19 cellular contexts compared by ENCODE assay signal in genomic region chr4:119070301-119070700, GRCh38.
DNase-seq lines count a peak whose midpoint lies in the region; ATAC-seq and TF ChIP-seq lines count a peak whose summit lies in the region.
"Had no signal": no experiment of that assay in that cellular context is flagged by ENCODE, and none has a peak within 500 bp of the region (broad histone marks: within the 10 kb centered on the region; RNA-seq: fewer than 3 reads in every experiment).

No MANE protein-coding gene starts in this region.

- H3K9me3 ChIP-seq in breast epithelium (no peaks in the 10 kb centered on the region), RWPE2 (ENCODE audit: severe bottlenecking) (no peaks in the 10 kb centered on the region), HAP-1 (peaks cover 3% of the 10 kb centered on the region; the same call in 1 of the 2 replicates)
- H3K9me3 ChIP-seq: BLaER1 had no signal

- CTCF ChIA-PET in MCF 10A (lab: Yijun Ruan, JAX), result interaction anchor here (0.8 to 1.3 kb wide), 2 partner anchors 17 to 142 kb away, joined by 4 to 8 read pairs; partner anchors contain the start of gene USP53
- CTCF ChIA-PET in activated naive CD4-positive, alpha-beta T cell treated with anti-CD3 and anti-CD28 coated beads for 36 hours (lab: Charles Lee), result no interaction called here

- TF ChIP-seq CTCF in MCF 10A (IDR thresholded peaks at IDR 0.05; ENCODE audit: unreplicated experiment), result no peak
- no peak for TF ChIP-seq CTCF in breast epithelium (IDR thresholded peaks at IDR 0.05)
- no peak for TF ChIP-seq CTCF in RWPE2 (IDR thresholded peaks at IDR 0.05; ENCODE audit: poor library complexity, severe bottlenecking)
- no peak for TF ChIP-seq CTCF in foreskin keratinocyte (conservative IDR thresholded peaks at IDR 0.05)

- H3K36me3 ChIP-seq in breast epithelium, result no peaks in the 10 kb centered on the region
- no peaks in the 10 kb centered on the region for H3K36me3 ChIP-seq in RWPE2 (ENCODE audit: low read depth)
- no peaks in the 10 kb centered on the region for H3K36me3 ChIP-seq in HAP-1 (replicated peaks)
- H3K36me3 ChIP-seq: BLaER1 had no signal

- no peaks in the 10 kb centered on the region for H3K4me1 ChIP-seq in breast epithelium
- H3K4me1 ChIP-seq in RWPE2 (ENCODE audit: insufficient read depth, poor library complexity, severe bottlenecking), result peaks cover 31% of the 10 kb centered on the region
- H3K4me1 ChIP-seq in foreskin keratinocyte, result peaks cover 30% of the 10 kb centered on the region
- peaks cover 9% of the 10 kb centered on the region for H3K4me1 ChIP-seq in HAP-1
- H3K4me1 ChIP-seq: BLaER1 had no signal

- intact Hi-C loops in MCF 10A (cut with micrococcal nuclease) (no loop called here), breast epithelium (cut with DNase I; ENCODE audit: low total_unique reads) (no loop called here)
- intact Hi-C loops in activated naive CD4-positive, alpha-beta T cell treated with anti-CD3 and anti-CD28 coated beads for 36 hours (cut with micrococcal nuclease), result no loop called here

- H3K4me3 Mint-ChIP-seq in MCF 10A (ENCODE audit: unreplicated experiment), result no peak overlapping the region
- H3K4me3 Mint-ChIP-seq in activated naive CD4-positive, alpha-beta T cell treated with anti-CD3 and anti-CD28 coated beads for 36 hours, result no peak overlapping the region
- H3K4me3 Mint-ChIP-seq: CD8-positive, alpha-beta T cell had no signal

- TF ChIP-seq POLR2A in breast epithelium (IDR thresholded peaks at IDR 0.05), result no peak

- peak overlapping the region; percentile 75 for H3K27ac Mint-ChIP-seq in MCF 10A (ENCODE audit: low read depth, unreplicated experiment)
- no peak overlapping the region for H3K27ac Mint-ChIP-seq in activated naive CD4-positive, alpha-beta T cell treated with anti-CD3 and anti-CD28 coated beads for 36 hours
- H3K27ac Mint-ChIP-seq: CD8-positive, alpha-beta T cell had no signal

- H3K27ac ChIP-seq in breast epithelium (peak overlapping the region in 1 of 2 donors; percentile 3), RWPE2 (ENCODE audit: poor library complexity, severe bottlenecking) (peak overlapping the region; percentile 56), foreskin keratinocyte (peak overlapping the region; percentile 67)
- H3K27ac ChIP-seq: BLaER1, KMS-11 had no signal

- no peaks in the 10 kb centered on the region for H3K27me3 Mint-ChIP-seq in MCF 10A (ENCODE audit: insufficient read depth, unreplicated experiment)
- H3K27me3 Mint-ChIP-seq in activated naive CD4-positive, alpha-beta T cell treated with anti-CD3 and anti-CD28 coated beads for 36 hours (ENCODE audit: low read depth), result peaks cover 14% of the 10 kb centered on the region

- H3K4me3 ChIP-seq in breast epithelium (no peak overlapping the region), RWPE2 (ENCODE audit: severe bottlenecking) (no peak overlapping the region), HAP-1 (no peak overlapping the region)
- H3K4me3 ChIP-seq: BLaER1 had no signal

- DNase-seq in MCF 10A (ENCODE audit: unreplicated experiment) (peak; percentile 62), breast epithelium (ENCODE audit: low spot score in 2 of 2) (no peak), RWPE2 (ENCODE audit: low spot score) (peak; percentile 61), foreskin keratinocyte (peak; percentile 79 to 91), HAP-1 (ENCODE audit: low spot score in 2 of 2) (no peak), mesenteric fat pad (ENCODE audit: low spot score) (no peak)
- DNase-seq in activated naive CD4-positive, alpha-beta T cell treated with anti-CD3 and anti-CD28 coated beads for 36 hours, result no peak
- DNase-seq: CD8-positive, alpha-beta T cell; DND-41; NCI-H1105; NCI-H1694; NCI-H2107; NCI-H446; NCI-H69; PC-3; SK-N-SH had no signal

- POLR2A ChIA-PET in MCF 10A (lab: Yijun Ruan, JAX), result interaction anchor here (0.6 to 3.2 kb wide), 9 partner anchors 13 to 229 kb away, joined by 3 to 25 read pairs (median 3); partner anchors contain the start of gene USP53

- in situ Hi-C loops in HAP-1 (cut with MboI; ENCODE audit: low sequenced_read_pairs), result no loop called here

- H3K36me3 Mint-ChIP-seq in MCF 10A (ENCODE audit: insufficient read depth, unreplicated experiment), result no peaks in the 10 kb centered on the region
- no peaks in the 10 kb centered on the region for H3K36me3 Mint-ChIP-seq in activated naive CD4-positive, alpha-beta T cell treated with anti-CD3 and anti-CD28 coated beads for 36 hours (ENCODE audit: low read depth)
- H3K36me3 Mint-ChIP-seq: CD8-positive, alpha-beta T cell had no signal

- ATAC-seq in RWPE2 (ENCODE audit: low read depth) (peak; percentile 94), foreskin keratinocyte (peak; percentile 80), GM19463 (IDR thresholded peaks at IDR 0.05; ENCODE audit: unreplicated experiment) (no peak)
- ATAC-seq: CD8-positive, alpha-beta T cell; PC-3 had no signal

- peaks cover 25% of the 10 kb centered on the region for H3K4me1 Mint-ChIP-seq in MCF 10A (ENCODE audit: insufficient read depth, unreplicated experiment)
- no peaks in the 10 kb centered on the region for H3K4me1 Mint-ChIP-seq in activated naive CD4-positive, alpha-beta T cell treated with anti-CD3 and anti-CD28 coated beads for 36 hours (ENCODE audit: low read depth)

- no TSS peak for BruUV-seq in MCF 10A (replicated peaks; lab: Mats Ljungman, UMichigan)

- H3K27me3 ChIP-seq in breast epithelium, result no peaks in the 10 kb centered on the region
- no peaks in the 10 kb centered on the region for H3K27me3 ChIP-seq in RWPE2 (ENCODE audit: insufficient read depth, poor library complexity, severe bottlenecking)
- H3K27me3 ChIP-seq in foreskin keratinocyte, result no peaks in the 10 kb centered on the region
- no peaks in the 10 kb centered on the region for H3K27me3 ChIP-seq in HAP-1 (ENCODE audit: low read depth)
- H3K27me3 ChIP-seq: BLaER1 had no signal

- peaks cover 8% of the 10 kb centered on the region for H3K9me3 Mint-ChIP-seq in MCF 10A (ENCODE audit: unreplicated experiment)
- H3K9me3 Mint-ChIP-seq in activated naive CD4-positive, alpha-beta T cell treated with anti-CD3 and anti-CD28 coated beads for 36 hours, result peaks cover 3% of the 10 kb centered on the region

Comparison
In these comparisons a context has a peak if more than half of its experiments do, and no peak if none do; other contexts are left out.
1. DNase-seq: peak in MCF 10A (single experiment), RWPE2 (single experiment) and foreskin keratinocyte (2 of 2); none in breast epithelium (0 of 2), HAP-1 (0 of 2), mesenteric fat pad (single experiment) and activated naive CD4-positive, alpha-beta T cell treated with anti-CD3 and anti-CD28 coated beads for 36 hours (single experiment).